Comparison of ENCODE assay signal across 8 cellular contexts in genomic region chr9:121651295-121652036, GRCh38.
A peak's percentile ranks its signal among the peaks of the same experiment; 100 is the strongest.
DNase-seq lines count a peak whose midpoint lies in the region; ATAC-seq and TF ChIP-seq lines count a peak whose summit lies in the region.

DAB2IP (plus strand) TSS chr9:121651634; CDS start chr9:121651776, 142 bp downstream.

- peak within 1 kb of the TSS; percentile 50 for H3K4me3 ChIP-seq in astrocyte of the spinal cord (ENCODE audit: low read depth, low read length)

- ATAC-seq in GM18498 (IDR thresholded peaks at IDR 0.05; ENCODE audit: unreplicated experiment) (no peak), HG03196 (IDR thresholded peaks at IDR 0.05; ENCODE audit: unreplicated experiment) (no peak)

- peak; percentile 91 for DNase-seq in D341Med (ENCODE audit: low spot score)
- DNase-seq in NCI-H1694 (lab: John Stamatoyannopoulos, UW), result peak; percentile 5
- peak; percentile 31 for DNase-seq in astrocyte of the spinal cord (ENCODE audit: low read depth, low spot score)
- DNase-seq in hypothalamus (lab: John Stamatoyannopoulos, UW), result peak in 39 of 51 donors; percentile 27 to 80 (median 60)
- peak; percentile 78 for DNase-seq in putamen (ENCODE audit: low spot score)
- DNase-seq in cortex of kidney (lab: John Stamatoyannopoulos, UW), result no peak

- TF ChIP-seq CTCF in astrocyte of the spinal cord (IDR thresholded peaks at IDR 0.05; ENCODE audit: low read depth, low read length), result no peak

- in situ Hi-C loops in astrocyte of the spinal cord (cut with HindIII; ENCODE audit: low sequenced_read_pairs), result no loop called here
